Comparison of ENCODE assay signal across 9 cellular contexts in genomic region chr17:39151680-39152058, GRCh38. TPM values are rescaled to one million over a fixed set of nuclear protein-coding genes. Genes with fewer than 3 reads are reported as not detected.
DNase-seq lines count a peak whose midpoint lies in the region; ATAC-seq and TF ChIP-seq lines count a peak whose summit lies in the region.
"Had no signal": no experiment of that assay in that cellular context is flagged by ENCODE, and none has a peak within 500 bp of the region (broad histone marks: within the 10 kb centered on the region; RNA-seq: fewer than 3 reads in every experiment).

No MANE protein-coding gene starts in this region.

- DNase-seq in T-helper 2 cell treated with Interferon-gamma antibody and Interleukin-4, amounts not matched to agents 5 μg/mL and 100 μg/mL, for 36 hours (ENCODE audit: low spot score): no peak
- DNase-seq in T-helper 2 cell (no peak), immature natural killer cell (no peak), CD14-positive monocyte (ENCODE audit: low spot score) (no peak), kidney tubule cell (ENCODE audit: low spot score) (no peak), OCI-M2 (lab: John Stamatoyannopoulos, UW; ENCODE audit: unreplicated experiment) (no peak)
- DNase-seq in stimulated activated naive CD8-positive, alpha-beta T cell treated with anti-CD3 and anti-CD28 coated beads, Interleukin-15, amount 100 ng/mL, for 72 hours: no peak

- H3K27me3 Mint-ChIP-seq in T-helper 2 cell treated with Interferon-gamma antibody and Interleukin-4, amounts not matched to agents 5 μg/mL and 100 μg/mL, for 36 hours (ENCODE audit: low read depth): peaks cover 46% of the 10 kb centered on the region
- H3K27me3 Mint-ChIP-seq in activated T-helper 17 cell treated with anti-CD3 and anti-CD28 coated beads, Interleukin-2, amount 50 U/mL, for 72 hours: peaks cover 5% of the 10 kb centered on the region
- peaks cover 36 to 51% (median 39%) of the 10 kb centered on the region in 3 donors for H3K27me3 Mint-ChIP-seq in immature natural killer cell (ENCODE audit: low read depth in 3 of 3)
- peaks cover 8% of the 10 kb centered on the region for H3K27me3 Mint-ChIP-seq in stimulated activated naive CD8-positive, alpha-beta T cell treated with anti-CD3 and anti-CD28 coated beads, Interleukin-15, amount 100 ng/mL, for 72 hours
- H3K27me3 Mint-ChIP-seq in CD14-positive monocyte (ENCODE audit: low read depth in 3 of 3): peaks cover 45 to 53% (median 52%) of the 10 kb centered on the region in 3 donors

- H3K9me3 Mint-ChIP-seq in T-helper 2 cell treated with Interferon-gamma antibody and Interleukin-4, amounts not matched to agents 5 μg/mL and 100 μg/mL, for 36 hours: no peaks in the 10 kb centered on the region
- no peaks in the 10 kb centered on the region for H3K9me3 Mint-ChIP-seq in activated T-helper 17 cell treated with anti-CD3 and anti-CD28 coated beads, Interleukin-2, amount 50 U/mL, for 72 hours
- H3K9me3 Mint-ChIP-seq in immature natural killer cell (peaks cover 0 to 6% (median 0%) of the 10 kb centered on the region in 6 donors), CD14-positive monocyte (peaks cover 0 to 17% (median 9%) of the 10 kb centered on the region in 7 donors)
- H3K9me3 Mint-ChIP-seq in stimulated activated naive CD8-positive, alpha-beta T cell treated with anti-CD3 and anti-CD28 coated beads, Interleukin-15, amount 100 ng/mL, for 72 hours: no peaks in the 10 kb centered on the region

- peak overlapping the region; percentile 93 for H3K4me3 Mint-ChIP-seq in T-helper 2 cell treated with Interferon-gamma antibody and Interleukin-4, amounts not matched to agents 5 μg/mL and 100 μg/mL, for 36 hours
- H3K4me3 Mint-ChIP-seq in activated T-helper 17 cell treated with anti-CD3 and anti-CD28 coated beads, Interleukin-2, amount 50 U/mL, for 72 hours: peak overlapping the region; percentile 100
- H3K4me3 Mint-ChIP-seq in immature natural killer cell (peak overlapping the region; percentile 97 to 100 (median 98)), CD14-positive monocyte (peak overlapping the region in 1 of 2 donors; percentile 99)
- peak overlapping the region; percentile 92 for H3K4me3 Mint-ChIP-seq in stimulated activated naive CD8-positive, alpha-beta T cell treated with anti-CD3 and anti-CD28 coated beads, Interleukin-15, amount 100 ng/mL, for 72 hours

- H3K27ac Mint-ChIP-seq in T-helper 2 cell treated with Interferon-gamma antibody and Interleukin-4, amounts not matched to agents 5 μg/mL and 100 μg/mL, for 36 hours: no peak overlapping the region
- H3K27ac Mint-ChIP-seq in activated T-helper 17 cell treated with anti-CD3 and anti-CD28 coated beads, Interleukin-2, amount 50 U/mL, for 72 hours: peak overlapping the region; percentile 100
- H3K27ac Mint-ChIP-seq in immature natural killer cell (peak overlapping the region in 3 of 6 donors; percentile 71 to 97 (median 94)), CD14-positive monocyte (no peak overlapping the region)
- no peak overlapping the region for H3K27ac Mint-ChIP-seq in stimulated activated naive CD8-positive, alpha-beta T cell treated with anti-CD3 and anti-CD28 coated beads, Interleukin-15, amount 100 ng/mL, for 72 hours

- intact Hi-C loops in CD14-positive monocyte (cut with micrococcal nuclease): loop anchor here (5.0 to 10.0 kb wide), 3 partner anchors 169 to 277 kb away; partner anchors contain the start of genes FBXO47 (in 1 of the 2) and LASP1 (in 1 of the 2)

- TF ChIP-seq CTCF in CD14-positive monocyte (IDR thresholded peaks at IDR 0.05): no peak

- peaks cover 22% of the 10 kb centered on the region for H3K4me1 Mint-ChIP-seq in T-helper 2 cell treated with Interferon-gamma antibody and Interleukin-4, amounts not matched to agents 5 μg/mL and 100 μg/mL, for 36 hours (ENCODE audit: low read depth)
- peaks cover 31% of the 10 kb centered on the region for H3K4me1 Mint-ChIP-seq in activated T-helper 17 cell treated with anti-CD3 and anti-CD28 coated beads, Interleukin-2, amount 50 U/mL, for 72 hours
- peaks cover 45 to 55% of the 10 kb centered on the region in 2 donors for H3K4me1 Mint-ChIP-seq in immature natural killer cell
- H3K4me1 Mint-ChIP-seq in stimulated activated naive CD8-positive, alpha-beta T cell treated with anti-CD3 and anti-CD28 coated beads, Interleukin-15, amount 100 ng/mL, for 72 hours: peaks cover 58% of the 10 kb centered on the region
- H3K4me1 Mint-ChIP-seq in CD14-positive monocyte: peaks cover 38% of the 10 kb centered on the region

- ATAC-seq in activated T-helper 17 cell treated with anti-CD3 and anti-CD28 coated beads, Interleukin-2, amount 50 U/mL, for 72 hours (replicated peaks): no peak
- ATAC-seq in stimulated activated naive CD8-positive, alpha-beta T cell treated with anti-CD3 and anti-CD28 coated beads, Interleukin-15, amount 100 ng/mL, for 72 hours: no peak

- no peaks in the 10 kb centered on the region for H3K36me3 Mint-ChIP-seq in T-helper 2 cell treated with Interferon-gamma antibody and Interleukin-4, amounts not matched to agents 5 μg/mL and 100 μg/mL, for 36 hours (ENCODE audit: low read depth)
- H3K36me3 Mint-ChIP-seq in activated T-helper 17 cell treated with anti-CD3 and anti-CD28 coated beads, Interleukin-2, amount 50 U/mL, for 72 hours (ENCODE audit: low read depth): peaks cover 24% of the 10 kb centered on the region
- peaks cover 0 to 5% (median 3%) of the 10 kb centered on the region in 3 donors for H3K36me3 Mint-ChIP-seq in immature natural killer cell
- peaks cover 3 to 11% of the 10 kb centered on the region in 2 donors for H3K36me3 Mint-ChIP-seq in CD14-positive monocyte

RNA-seq across cellular contexts. Expression of gene PLXDC1, which starts 0.2 kb away (rescaled TPM):
- 1 to 10 TPM in 1 of 2 donors, under 1 TPM in 1; 0.41 to 2.1 TPM for total RNA-seq in activated T-helper 17 cell treated with anti-CD3 and anti-CD28 coated beads, Interleukin-2, amount 50 U/mL, for 72 hours
- 1 to 10 TPM; 2.8 to 9.7 (median 6.8) TPM for polyA plus RNA-seq in immature natural killer cell
- not detected for polyA plus RNA-seq in CD14-positive monocyte

RNA-seq across cellular contexts. Expression of gene ARL5C, which starts 14.3 kb away (rescaled TPM):
- total RNA-seq in activated T-helper 17 cell treated with anti-CD3 and anti-CD28 coated beads, Interleukin-2, amount 50 U/mL, for 72 hours: not detected
- not detected for polyA plus RNA-seq in immature natural killer cell
- not detected for polyA plus RNA-seq in CD14-positive monocyte
- total RNA-seq: frontal cortex had no signal

RNA-seq across cellular contexts. Expression of gene CACNB1, which starts 45.8 kb away (rescaled TPM):
- total RNA-seq in activated T-helper 17 cell treated with anti-CD3 and anti-CD28 coated beads, Interleukin-2, amount 50 U/mL, for 72 hours: 10 to 100 TPM; 22.6 to 24.2 TPM
- 1 to 10 TPM in 1 of 3 donors, under 1 TPM in 1, not detected in 1; 0.48 to 5.0 TPM for polyA plus RNA-seq in immature natural killer cell
- polyA plus RNA-seq in CD14-positive monocyte: under 1 TPM; 0.13 to 0.31 TPM

RNA-seq across cellular contexts. Expression of gene RPL19, which starts 48.4 kb away (rescaled TPM):
- total RNA-seq in activated T-helper 17 cell treated with anti-CD3 and anti-CD28 coated beads, Interleukin-2, amount 50 U/mL, for 72 hours: 1,000 to 10,000 TPM; 2,432 to 2,485 TPM
- polyA plus RNA-seq in immature natural killer cell (1,000 to 10,000 TPM; 1,129 to 1,798 (median 1,451) TPM), CD14-positive monocyte (1,000 to 10,000 TPM; 1,069 to 1,232 TPM)
